ENCODE assay signal across 31 cellular contexts in the genomic region with DNA sequence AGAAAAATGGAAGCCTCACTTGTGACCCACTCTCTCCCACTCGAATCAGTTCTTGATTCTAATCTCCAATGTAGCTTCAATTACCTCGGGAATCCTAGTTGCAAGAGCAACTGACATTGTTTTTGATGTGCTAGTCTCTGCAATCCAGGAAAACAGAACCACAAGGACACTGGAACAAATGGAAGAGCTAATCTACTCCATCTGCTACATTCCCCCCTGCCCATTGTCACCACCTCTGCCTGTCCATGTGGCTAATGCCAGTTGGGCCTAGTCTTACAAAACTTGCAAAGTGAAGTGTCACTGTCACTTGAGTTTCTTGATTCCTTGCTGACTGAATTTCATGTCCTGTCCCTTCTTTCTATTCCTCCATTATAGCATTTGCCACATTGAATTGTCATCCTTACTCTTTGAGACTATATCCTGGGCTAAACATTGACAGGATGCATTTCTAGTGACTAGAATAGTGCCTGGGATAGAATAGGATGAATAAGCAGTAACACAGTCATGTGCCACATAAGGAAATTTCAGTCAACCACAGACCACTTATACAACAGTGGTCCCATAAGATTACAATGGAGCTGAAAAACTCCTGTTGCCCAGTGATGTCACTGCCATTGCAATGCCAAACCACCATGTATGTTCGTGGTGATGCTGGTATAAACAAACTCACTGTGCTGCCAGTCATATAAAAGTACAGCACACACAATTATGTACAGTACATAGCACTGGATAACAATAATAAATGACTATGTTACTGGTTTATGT. TPM values are rescaled to one million over a fixed set of nuclear protein-coding genes. Genes with fewer than 3 reads are reported as not detected.
"Had no signal": no experiment of that assay in that cellular context is flagged by ENCODE, and none has a peak within 500 bp of the region (broad histone marks: within the 10 kb centered on the region; RNA-seq: fewer than 3 reads in every experiment).

No MANE protein-coding gene starts in this region.

- H3K27me3 Mint-ChIP-seq: activated CD4-positive, alpha-beta T cell treated with anti-CD3 and anti-CD28 coated beads, Interleukin-2, amount 10 ng/mL, durations not matched to agents 7 days and 5 days; activated naive CD8-positive, alpha-beta T cell; type B pancreatic cell had no signal

- ATAC-seq: activated CD8-positive, alpha-beta T cell treated with anti-CD3 and anti-CD28 coated beads, Interleukin-2, amount 10 ng/mL, durations not matched to agents 7 days and 5 days; body of pancreas; SK-N-SH treated with all-trans-retinoic acid at 6 μM for 48 hours had no signal

- H3K27ac Mint-ChIP-seq: activated CD4-positive, alpha-beta T cell treated with anti-CD3 and anti-CD28 coated beads, Interleukin-2, amount 10 ng/mL, durations not matched to agents 7 days and 5 days; activated CD8-positive, alpha-beta T cell treated with anti-CD3 and anti-CD28 coated beads, Interleukin-2, amount 10 ng/mL, durations not matched to agents 7 days and 5 days; activated naive CD8-positive, alpha-beta T cell; activated T-helper 2 cell treated with anti-CD3 and anti-CD28 coated beads, Interferon-gamma antibody, Interleukin-2, Interleukin-4, amounts not matched to agents 10 μg/mL and 5 μg/mL and 100 μg/mL, durations not matched to agents 14 hours and 24 hours and 36 hours; immature natural killer cell; mesothelial cell of epicardium; nephron progenitor cell; type B pancreatic cell had no signal

- H3K9me3 ChIP-seq: adrenal gland, body of pancreas, left ventricle myocardium inferior, sigmoid colon, spleen, thoracic aorta had no signal

- H3K27ac ChIP-seq: adrenal gland, body of pancreas, cardiac muscle cell, left ventricle myocardium inferior, sigmoid colon, spleen, thoracic aorta, WERI-Rb-1 had no signal

- H3K4me3 Mint-ChIP-seq: activated CD4-positive, alpha-beta T cell treated with anti-CD3 and anti-CD28 coated beads, Interleukin-2, amount 10 ng/mL, durations not matched to agents 7 days and 5 days; activated CD8-positive, alpha-beta T cell treated with anti-CD3 and anti-CD28 coated beads, Interleukin-2, amount 10 ng/mL, durations not matched to agents 7 days and 5 days; activated naive CD8-positive, alpha-beta T cell; immature natural killer cell; mesothelial cell of epicardium; nephron progenitor cell; type B pancreatic cell had no signal

- H3K4me1 ChIP-seq: adrenal gland, body of pancreas, left ventricle myocardium inferior, sigmoid colon, spleen had no signal

- H3K4me1 Mint-ChIP-seq: activated CD4-positive, alpha-beta T cell treated with anti-CD3 and anti-CD28 coated beads, Interleukin-2, amount 10 ng/mL, durations not matched to agents 7 days and 5 days; mesothelial cell of epicardium; nephron progenitor cell had no signal

- H3K27me3 ChIP-seq: adrenal gland, body of pancreas, cardiac muscle cell, sigmoid colon, spleen had no signal

- H3K4me3 ChIP-seq: adrenal gland, body of pancreas, cardiac muscle cell, left ventricle myocardium inferior, sigmoid colon, spleen, thoracic aorta had no signal

- DNase-seq: activated CD4-positive, alpha-beta T cell treated with anti-CD3 and anti-CD28 coated beads, Interleukin-2, amount 10 ng/mL, durations not matched to agents 7 days and 5 days; activated CD4-positive, CD25-positive, alpha-beta regulatory T cell treated with anti-CD3 and anti-CD28 coated beads, Interleukin-2, amount 50 U/mL, for 72 hours; activated CD8-positive, alpha-beta T cell treated with anti-CD3 and anti-CD28 coated beads, Interleukin-2, amount 10 ng/mL, durations not matched to agents 7 days and 5 days; activated naive CD4-positive, alpha-beta T cell; adrenal gland; body of pancreas; foreskin fibroblast; immature natural killer cell; left ventricle myocardium inferior; nephron progenitor cell; occipital lobe; retina; sigmoid colon; spleen; stimulated activated CD4-positive, alpha-beta T cell treated with anti-CD3 and anti-CD28 coated beads, Interleukin-4, amount 100 ng/mL, for 1 hour; stimulated activated naive CD4-positive, alpha-beta T cell treated with Interleukin-2 at 50 U/mL for 16 hours; WERI-Rb-1 had no signal

- H3K9me3 Mint-ChIP-seq: activated T-helper 2 cell treated with anti-CD3 and anti-CD28 coated beads, Interferon-gamma antibody, Interleukin-2, Interleukin-4, amounts not matched to agents 10 μg/mL and 5 μg/mL and 100 μg/mL, durations not matched to agents 14 hours and 24 hours and 36 hours; type B pancreatic cell had no signal

- H3K36me3 ChIP-seq: adrenal gland, cardiac muscle cell, left ventricle myocardium inferior, sigmoid colon, thoracic aorta, WERI-Rb-1 had no signal

RNA-seq across cellular contexts. Expression of a gene that starts 21.6 kb away (rescaled TPM):
- total RNA-seq: chondrocyte, left ventricle myocardium inferior had no signal

RNA-seq across cellular contexts. Expression of a gene that starts 46.0 kb away (rescaled TPM):
- total RNA-seq: activated CD4-positive, alpha-beta T cell treated with anti-CD3 and anti-CD28 coated beads, Interleukin-2, amount 10 ng/mL, durations not matched to agents 7 days and 5 days; activated CD8-positive, alpha-beta T cell treated with anti-CD3 and anti-CD28 coated beads, Interleukin-2, amount 10 ng/mL, durations not matched to agents 7 days and 5 days; activated T-helper 2 cell treated with anti-CD3 and anti-CD28 coated beads, Interferon-gamma antibody, Interleukin-2, Interleukin-4, amounts not matched to agents 10 μg/mL and 5 μg/mL and 100 μg/mL, durations not matched to agents 14 hours and 24 hours and 36 hours; adrenal gland; body of pancreas; cardiac muscle cell; chondrocyte; epithelial cell of proximal tubule; glomerular endothelial cell; kidney epithelial cell; left ventricle myocardium inferior; lung microvascular endothelial cell; mesothelial cell of epicardium; occipital lobe; posterior vena cava; sigmoid colon; spleen; T-helper 2 cell treated with Interferon-gamma antibody and Interleukin-4, amounts not matched to agents 100 ng/mL and 5 ng/mL, for 36 hours; thoracic aorta had no signal
- polyA plus RNA-seq: adrenal gland, cardiac muscle cell, immature natural killer cell, spleen had no signal
